In genomic region chr13:50026788-50027473, GRCh38 we compare ENCODE assay signal across 11 cellular contexts. TPM values are rescaled to one million over a fixed set of nuclear protein-coding genes. Genes with fewer than 3 reads are reported as not detected.
DNase-seq lines count a peak whose midpoint lies in the region; ATAC-seq and TF ChIP-seq lines count a peak whose summit lies in the region.
"Had no signal": no experiment of that assay in that cellular context is flagged by ENCODE, and none has a peak within 500 bp of the region (broad histone marks: within the 10 kb centered on the region; RNA-seq: fewer than 3 reads in every experiment).

No MANE protein-coding gene starts in this region.

- ATAC-seq in GM18858 (IDR thresholded peaks at IDR 0.05; ENCODE audit: unreplicated experiment) (peak; percentile 99), GM21529 (IDR thresholded peaks at IDR 0.05; ENCODE audit: unreplicated experiment) (peak; percentile 100), HG03175 (IDR thresholded peaks at IDR 0.05; ENCODE audit: unreplicated experiment) (peak; percentile 99), left colon (peak; percentile 69)

- no peak overlapping the region for H3K27ac ChIP-seq in A673 (ENCODE audit: low read depth, low read length, poor library complexity, severe bottlenecking)
- no peak overlapping the region for H3K27ac ChIP-seq in PC-9

- intact Hi-C loops in left colon (cut with DNase I, micrococcal nuclease), result no loop called here
- intact Hi-C loops in A673 (cut with micrococcal nuclease; ENCODE audit: unreplicated experiment), result no loop called here
- intact Hi-C loops in PC-9 (cut with micrococcal nuclease; ENCODE audit: unreplicated experiment), result loop anchor here (5.0 kb wide), 1 partner anchor 45 kb away; no protein-coding TSS in a partner anchor

- no peaks in the 10 kb centered on the region for H3K79me2 ChIP-seq in PC-9 (ENCODE audit: low read depth)

- H3K4me1 ChIP-seq in A673 (ENCODE audit: insufficient read depth, low read length, poor library complexity, severe bottlenecking) (peaks cover 8% of the 10 kb centered on the region), PC-9 (replicated peaks; ENCODE audit: insufficient read depth) (no peaks in the 10 kb centered on the region)

- BruUV-seq in A673 (replicated peaks; lab: Mats Ljungman, UMichigan), result no TSS peak
- BruUV-seq in PC-9 (replicated peaks; lab: Mats Ljungman, UMichigan), result no TSS peak

- POLR2A ChIA-PET in A673 (lab: Charles Lee; ENCODE audit: low non-redundant PET) (no interaction called here), PC-9 (lab: Charles Lee; ENCODE audit: unreplicated experiment) (no interaction called here)

- H3K36me3 ChIP-seq in A673 (ENCODE audit: insufficient read depth, low read length, poor library complexity, severe bottlenecking), result no peaks in the 10 kb centered on the region
- H3K36me3 ChIP-seq in PC-9 (ENCODE audit: low read depth), result no peaks in the 10 kb centered on the region; the same call in 1 of the 2 replicates

- H3K4me3 ChIP-seq in A673 (ENCODE audit: low read depth, low read length, poor library complexity, severe bottlenecking) (no peak overlapping the region), PC-9 (no peak overlapping the region)

- no peaks in the 10 kb centered on the region for H4K20me1 ChIP-seq in PC-9 (ENCODE audit: insufficient read depth)

- no peak overlapping the region for H2AFZ ChIP-seq in PC-9

- no peaks in the 10 kb centered on the region for H3K9me2 ChIP-seq in PC-9 (ENCODE audit: insufficient read depth)

- H3K27me3 ChIP-seq in A673 (replicated peaks; ENCODE audit: insufficient read depth, low read depth, low read length, poor library complexity), result no peaks in the 10 kb centered on the region
- no peaks in the 10 kb centered on the region for H3K27me3 ChIP-seq in PC-9 (ENCODE audit: insufficient read depth, low read depth)

- H3K9me3 ChIP-seq in A673 (ENCODE audit: low read depth, low read length, poor library complexity, severe bottlenecking) (no peaks in the 10 kb centered on the region), PC-9 (ENCODE audit: insufficient read depth, low read depth) (no peaks in the 10 kb centered on the region)

- peaks cover 5% of the 10 kb centered on the region for H3F3A ChIP-seq in PC-9 (ENCODE audit: insufficient read depth, low read depth)

- TF ChIP-seq CTCF in A673 (conservative IDR thresholded peaks at IDR 0.05; ENCODE audit: low read depth, low read length) (no peak), PC-9 (conservative IDR thresholded peaks at IDR 0.05) (no peak)

- DNase-seq in left colon (no peak), A673 (ENCODE audit: low spot score) (no peak), PC-9 (no peak), AML-193 (lab: John Stamatoyannopoulos, UW) (no peak), ecto neural progenitor cell (ENCODE audit: low spot score) (no peak)
- DNase-seq: DMS153, NCI-H510A treated with DMSO at 0.1 percent for 48 hours had no signal

- CTCF ChIA-PET in A673 (lab: Charles Lee), result no interaction called here
- CTCF ChIA-PET in PC-9 (lab: Charles Lee), result no interaction called here

- H3K4me2 ChIP-seq in PC-9, result no peak overlapping the region

RNA-seq across cellular contexts. Expression of gene KCNRG, which starts 11.7 kb away (rescaled TPM):
- total RNA-seq in left colon (under 1 TPM; 0.55 to 0.92 TPM), A673 (2021) (1.4 and 2.1 TPM in 2 replicates), PC-9 (2021) (0.41 TPM in 1 of 2 replicates, not detected in the other)
- total RNA-seq: kidney epithelial cell had no signal

RNA-seq across cellular contexts. Expression of gene TRIM13, which starts 30.1 kb away (rescaled TPM):
- total RNA-seq in left colon, result 10 to 100 TPM; 26.0 to 32.8 TPM
- total RNA-seq in A673 (2021), result 36.9 and 38.7 TPM in 2 replicates
- 13.4 and 15.1 TPM in 2 replicates for total RNA-seq in PC-9 (2021)
